Comparison of ENCODE assay signal across 16 cellular contexts in the genomic region with DNA sequence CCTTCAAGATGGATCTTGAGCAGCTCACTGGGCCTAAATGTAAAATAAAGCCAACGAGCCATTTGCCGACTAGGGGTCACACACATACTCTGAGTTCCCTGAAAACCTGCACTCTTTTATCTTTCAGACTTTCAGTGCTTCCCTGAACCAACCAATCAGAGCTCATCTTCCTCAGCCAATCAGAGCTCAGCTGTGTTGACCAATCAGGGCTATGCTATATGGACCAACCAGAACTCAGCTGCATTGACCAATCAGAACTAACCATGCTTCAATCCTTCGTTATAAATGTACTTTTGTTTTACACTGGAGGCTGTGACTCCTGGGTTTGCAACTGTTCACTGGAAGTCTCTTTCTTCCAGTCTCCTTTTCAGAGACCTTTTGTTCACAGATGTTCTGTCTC. TPM values are rescaled to one million over a fixed set of nuclear protein-coding genes. Genes with fewer than 3 reads are reported as not detected.
DNase-seq lines count a peak whose midpoint lies in the region; ATAC-seq, FAIRE-seq and TF ChIP-seq lines count a peak whose summit lies in the region.
"Had no signal": no experiment of that assay in that cellular context is flagged by ENCODE, and none has a peak within 500 bp of the region (broad histone marks: within the 10 kb centered on the region; RNA-seq: fewer than 3 reads in every experiment).

No MANE protein-coding gene starts in this region.

- no peak for ATAC-seq in HepG2
- ATAC-seq in right lobe of liver = no peak
- no peak for ATAC-seq in GM19463 (IDR thresholded peaks at IDR 0.05; ENCODE audit: unreplicated experiment)
- ATAC-seq: stimulated activated naive B cell treated with anti-CD40 and anti-IgM and Interleukin-4, amounts not matched to agents 10 μg/mL and 1 μg/mL and 100 μg/mL, for 72 hours had no signal

- H3K27ac ChIP-seq in HepG2 (ENCODE audit: extremely low read length, insufficient read depth, low read length) (no peak overlapping the region), right lobe of liver (no peak overlapping the region)
- H3K27ac ChIP-seq: BLaER1, HL-60, psoas muscle had no signal

- H3K4me1 ChIP-seq in HepG2 (ENCODE audit: insufficient read depth, low read length) (no peaks in the 10 kb centered on the region), right lobe of liver (no peaks in the 10 kb centered on the region)
- H3K4me1 ChIP-seq: BLaER1, psoas muscle had no signal

- no peak overlapping the region for H3K4me3 ChIP-seq in HepG2 (replicated peaks in 1 of 3; ENCODE audit: insufficient read depth in 1 of 3, low read depth in 2 of 3, low read length in 3 of 3)
- H3K4me3 ChIP-seq in right lobe of liver = no peak overlapping the region
- H3K4me3 ChIP-seq: BLaER1, psoas muscle had no signal

- no peak overlapping the region for H3K9ac ChIP-seq in HepG2 (ENCODE audit: insufficient read depth, low read depth, low read length)
- H3K9ac ChIP-seq: BLaER1 had no signal

- H3K9me3 ChIP-seq in HepG2 (ENCODE audit: low read length) (no peaks in the 10 kb centered on the region), right lobe of liver (no peaks in the 10 kb centered on the region)
- H3K9me3 ChIP-seq: BLaER1, psoas muscle had no signal

- CTCF ChIA-PET in HepG2 (lab: Yijun Ruan, JAX; ENCODE audit: low intra/inter-chr PET ratio, low total read pairs) = no interaction called here

- DNase-seq in HepG2 (ENCODE audit: low spot score) (no peak), right lobe of liver (no peak), NCI-H524 (lab: John Stamatoyannopoulos, UW) (peak; percentile 8 to 50), dermis blood vessel endothelial cell (peak; percentile 34), NCI-H146 treated with DMSO at 0.1 percent for 48 hours (lab: John Stamatoyannopoulos, UW; ENCODE audit: unreplicated experiment) (no peak), frontal cortex (ENCODE audit: low spot score in 2 of 2) (no peak)
- no peak for DNase-seq in T-helper 2 cell treated with Interferon-gamma antibody and Interleukin-4, amounts not matched to agents 5 μg/mL and 100 μg/mL, for 36 hours (ENCODE audit: low spot score)
- DNase-seq: activated CD4-positive, alpha-beta T cell treated with anti-CD3 and anti-CD28 coated beads, Interleukin-2, amount 50 U/mL, for 1 hour; activated naive CD4-positive, alpha-beta T cell treated with anti-CD3 and anti-CD28 coated beads for 36 hours; NCI-H1105 treated with DMSO at 0.1 percent for 48 hours; psoas muscle; stimulated activated naive B cell treated with anti-CD40 and anti-IgM and Interleukin-4, amounts not matched to agents 10 μg/mL and 1 μg/mL and 100 μg/mL, for 72 hours; SW 1271 had no signal

- TF ChIP-seq CTCF in HepG2 (CRISPR knock-in tag; IDR thresholded peaks at IDR 0.05) = no peak
- no peak for TF ChIP-seq CTCF in right lobe of liver (IDR thresholded peaks at IDR 0.05)

- no peaks in the 10 kb centered on the region for H3K36me3 ChIP-seq in HepG2 (replicated peaks in 1 of 2; ENCODE audit: control insufficient read depth in 1 of 2, insufficient read depth in 2 of 2, low read length in 2 of 2)
- H3K36me3 ChIP-seq in right lobe of liver = no peaks in the 10 kb centered on the region
- H3K36me3 ChIP-seq: BLaER1 had no signal

- intact Hi-C loops in HepG2 (cut with micrococcal nuclease; ENCODE audit: unreplicated experiment) (no loop called here), right lobe of liver (cut with DNase I) (no loop called here)

- no TSS peak for BruUV-seq in HepG2 (replicated peaks; lab: Mats Ljungman, UMichigan)

- no peak overlapping the region for H3K4me3 Mint-ChIP-seq in T-helper 2 cell treated with Interferon-gamma antibody and Interleukin-4, amounts not matched to agents 5 μg/mL and 100 μg/mL, for 36 hours
- H3K4me3 Mint-ChIP-seq: activated naive CD4-positive, alpha-beta T cell treated with anti-CD3 and anti-CD28 coated beads for 36 hours; stimulated activated naive B cell treated with anti-CD40 and anti-IgM and Interleukin-4, amounts not matched to agents 10 μg/mL and 1 μg/mL and 100 μg/mL, for 72 hours had no signal

- no peaks in the 10 kb centered on the region for H4K20me1 ChIP-seq in HepG2 (ENCODE audit: insufficient read depth, low read length)

- H3K27me3 Mint-ChIP-seq in T-helper 2 cell treated with Interferon-gamma antibody and Interleukin-4, amounts not matched to agents 5 μg/mL and 100 μg/mL, for 36 hours (ENCODE audit: low read depth) = no peaks in the 10 kb centered on the region
- H3K27me3 Mint-ChIP-seq: stimulated activated naive B cell treated with anti-CD40 and anti-IgM and Interleukin-4, amounts not matched to agents 10 μg/mL and 1 μg/mL and 100 μg/mL, for 72 hours had no signal

- no peak overlapping the region for H2AFZ ChIP-seq in HepG2 (ENCODE audit: low read length)

- TF ChIP-seq RAD21 in HepG2 (CRISPR knock-in tag; IDR thresholded peaks at IDR 0.05) = no peak

- H3K4me1 Mint-ChIP-seq in T-helper 2 cell treated with Interferon-gamma antibody and Interleukin-4, amounts not matched to agents 5 μg/mL and 100 μg/mL, for 36 hours (ENCODE audit: low read depth) = peaks cover 8% of the 10 kb centered on the region

- in situ Hi-C loops in HepG2 (cut with HindIII; ENCODE audit: extremely low pct_ligation_motif_present, low pct_unique_long_range_greater_than_20kb) = no loop called here

- no peaks in the 10 kb centered on the region for H3K27me3 ChIP-seq in HepG2 (ENCODE audit: control insufficient read depth in 1 of 2, insufficient read depth in 2 of 2, low read length in 2 of 2)
- H3K27me3 ChIP-seq in right lobe of liver = no peaks in the 10 kb centered on the region
- H3K27me3 ChIP-seq: BLaER1 had no signal

- no peaks in the 10 kb centered on the region for H3K9me3 Mint-ChIP-seq in T-helper 2 cell treated with Interferon-gamma antibody and Interleukin-4, amounts not matched to agents 5 μg/mL and 100 μg/mL, for 36 hours
- H3K9me3 Mint-ChIP-seq: activated naive CD4-positive, alpha-beta T cell treated with anti-CD3 and anti-CD28 coated beads for 36 hours; stimulated activated naive B cell treated with anti-CD40 and anti-IgM and Interleukin-4, amounts not matched to agents 10 μg/mL and 1 μg/mL and 100 μg/mL, for 72 hours had no signal

- no peaks in the 10 kb centered on the region for H3K36me3 Mint-ChIP-seq in T-helper 2 cell treated with Interferon-gamma antibody and Interleukin-4, amounts not matched to agents 5 μg/mL and 100 μg/mL, for 36 hours (ENCODE audit: low read depth)
- H3K36me3 Mint-ChIP-seq: stimulated activated naive B cell treated with anti-CD40 and anti-IgM and Interleukin-4, amounts not matched to agents 10 μg/mL and 1 μg/mL and 100 μg/mL, for 72 hours had no signal

- no peaks in the 10 kb centered on the region for H3K79me2 ChIP-seq in HepG2 (ENCODE audit: insufficient read depth, low read length)

- 87% methylated on average over 2 of the region's 3 CpGs for WGBS in HepG2 (ENCODE audit: low lambda C conversion rate)
- WGBS in right lobe of liver (ENCODE audit: insufficient coverage, low coverage, low lambda C conversion rate, missing lambda C conversion rate) = 50% methylated on average over 1 of the region's 3 CpGs

- H3K4me2 ChIP-seq in HepG2 (ENCODE audit: low read depth, low read length) = no peak overlapping the region
- H3K4me2 ChIP-seq: BLaER1 had no signal

- no peak for FAIRE-seq in HepG2 (lab: Jason Lieb, UNC)
- no peak for FAIRE-seq in frontal cortex (lab: Jason Lieb, UNC)

- no peak overlapping the region for H3K27ac Mint-ChIP-seq in T-helper 2 cell treated with Interferon-gamma antibody and Interleukin-4, amounts not matched to agents 5 μg/mL and 100 μg/mL, for 36 hours
- H3K27ac Mint-ChIP-seq: activated naive CD4-positive, alpha-beta T cell treated with anti-CD3 and anti-CD28 coated beads for 36 hours; stimulated activated naive B cell treated with anti-CD40 and anti-IgM and Interleukin-4, amounts not matched to agents 10 μg/mL and 1 μg/mL and 100 μg/mL, for 72 hours had no signal

- POLR2A ChIA-PET in HepG2 (lab: Yijun Ruan, JAX) = no interaction called here

- TF ChIP-seq POLR2A in HepG2 (IDR thresholded peaks at IDR 0.05; ENCODE audit: insufficient read depth in 1 of 2, low read depth in 2 of 2, low read length in 2 of 2) = no peak
- no peak for TF ChIP-seq POLR2A in right lobe of liver (IDR thresholded peaks at IDR 0.05)

- no peak for TF ChIP-seq EP300 in HepG2 (IDR thresholded peaks at IDR 0.05; ENCODE audit: low read depth in 2 of 2, low read length in 2 of 2)
- no peak for TF ChIP-seq EP300 in HepG2 (CRISPR knock-in tag; IDR thresholded peaks at IDR 0.05; ENCODE audit: borderline replicate concordance)

RNA-seq across cellular contexts. Expression of gene SLC25A53, which starts 19.3 kb away (rescaled TPM):
- total RNA-seq in HepG2 (2016; rRNA removed; fragmentation: Illumina TruSeq; extraction: Trizol) (4.5 and 4.9 TPM in 2 replicates), right lobe of liver (1 to 10 TPM; 2.2 to 4.1 (median 3.2) TPM), dermis blood vessel endothelial cell (5.3 and 10.7 TPM in 2 replicates), frontal cortex (10.2 TPM)
- total RNA-seq in HepG2 (2016; cell fraction: cytosol; rRNA removed; fragmentation: Illumina TruSeq; extraction: Trizol; ENCODE audit: low read depth) = 3.0 and 4.7 TPM in 2 replicates
- total RNA-seq in HepG2 (2016; cell fraction: insoluble cytoplasmic fraction; rRNA removed; fragmentation: Illumina TruSeq; extraction: Trizol) = 3.5 and 5.2 TPM in 2 replicates
- total RNA-seq in HepG2 (2016; cell fraction: membrane; rRNA removed; fragmentation: Illumina TruSeq; extraction: Trizol) = 3.9 and 4.3 TPM in 2 replicates
- total RNA-seq in HepG2 (2016; cell fraction: nucleus; rRNA removed; fragmentation: Illumina TruSeq; extraction: Trizol) = 3.2 and 3.3 TPM in 2 replicates
- 2.3 and 3.4 TPM in 2 replicates for polyA plus RNA-seq in HepG2 (2011; rRNA removed)
- 1.6 and 2.6 TPM in 2 replicates for polyA plus RNA-seq in HepG2 (2011; cell fraction: cytosol; rRNA removed)
- polyA plus RNA-seq in HepG2 (2011; cell fraction: nucleus; rRNA removed) = 3.4 and 4.3 TPM in 2 replicates
- polyA plus RNA-seq in HepG2 (2012) = 2.5 and 2.7 TPM in 2 replicates
- polyA plus RNA-seq in HepG2 (2016; cell fraction: cytosol; fragmentation: Illumina TruSeq; extraction: Trizol; ENCODE audit: low read depth) = 3.2 and 4.2 TPM in 2 replicates
- 3.0 and 3.1 TPM in 2 replicates for polyA plus RNA-seq in HepG2 (2016; cell fraction: insoluble cytoplasmic fraction; fragmentation: Illumina TruSeq; extraction: Trizol; ENCODE audit: low read depth)
- 3.1 and 4.2 TPM in 2 replicates for polyA plus RNA-seq in HepG2 (2016; cell fraction: membrane; fragmentation: Illumina TruSeq; extraction: Trizol; ENCODE audit: low read depth)
- polyA plus RNA-seq in HepG2 (2016; cell fraction: nucleus; fragmentation: Illumina TruSeq; extraction: Trizol; ENCODE audit: insufficient read depth, low read depth) = 3.1 and 3.5 TPM in 2 replicates
- 1.7 and 2.7 TPM in 2 replicates for polyA minus RNA-seq in HepG2 (2011; rRNA and poly(A)+ RNA removed; ENCODE audit: low replicate concordance)
- polyA minus RNA-seq in HepG2 (2011; cell fraction: cytosol; rRNA and poly(A)+ RNA removed) = 1.6 and 1.8 TPM in 2 replicates
- 3.5 and 5.0 TPM in 2 replicates for polyA minus RNA-seq in HepG2 (2011; cell fraction: nucleus; rRNA and poly(A)+ RNA removed)

RNA-seq across cellular contexts. Expression of gene ZCCHC18, which starts 25.2 kb away (rescaled TPM):
- total RNA-seq in HepG2 (2016; rRNA removed; fragmentation: Illumina TruSeq; extraction: Trizol) = 0.18 TPM in 1 of 2 replicates, not detected in the other
- not detected in 2 replicates for total RNA-seq in HepG2 (2016; cell fraction: cytosol; rRNA removed; fragmentation: Illumina TruSeq; extraction: Trizol; ENCODE audit: low read depth)
- 0.17 TPM in 1 of 2 replicates, not detected in the other for total RNA-seq in HepG2 (2016; cell fraction: insoluble cytoplasmic fraction; rRNA removed; fragmentation: Illumina TruSeq; extraction: Trizol)
- total RNA-seq in HepG2 (2016; cell fraction: membrane; rRNA removed; fragmentation: Illumina TruSeq; extraction: Trizol) = 0.15 TPM in 1 of 2 replicates, not detected in the other
- total RNA-seq in HepG2 (2016; cell fraction: nucleus; rRNA removed; fragmentation: Illumina TruSeq; extraction: Trizol) = 0.37 and 0.47 TPM in 2 replicates
- polyA plus RNA-seq in HepG2 (2011; rRNA removed) = 0.09 and 0.33 TPM in 2 replicates
- polyA plus RNA-seq in HepG2 (2011; cell fraction: cytosol; rRNA removed) = 0.01 and 0.62 TPM in 2 replicates
- 0.26 and 0.95 TPM in 2 replicates for polyA plus RNA-seq in HepG2 (2011; cell fraction: nucleus; rRNA removed)
- 0.28 and 0.37 TPM in 2 replicates for polyA plus RNA-seq in HepG2 (2012)
- not detected in 2 replicates for polyA plus RNA-seq in HepG2 (2016; cell fraction: cytosol; fragmentation: Illumina TruSeq; extraction: Trizol; ENCODE audit: low read depth)
- polyA plus RNA-seq in HepG2 (2016; cell fraction: insoluble cytoplasmic fraction; fragmentation: Illumina TruSeq; extraction: Trizol; ENCODE audit: low read depth) = 0.15 and 0.24 TPM in 2 replicates
- 0.17 and 0.24 TPM in 2 replicates for polyA plus RNA-seq in HepG2 (2016; cell fraction: membrane; fragmentation: Illumina TruSeq; extraction: Trizol; ENCODE audit: low read depth)
- polyA plus RNA-seq in HepG2 (2016; cell fraction: nucleus; fragmentation: Illumina TruSeq; extraction: Trizol; ENCODE audit: insufficient read depth, low read depth) = 1.00 and 1.1 TPM in 2 replicates
- polyA minus RNA-seq in HepG2 (2011; rRNA and poly(A)+ RNA removed; ENCODE audit: low replicate concordance) = not detected in 2 replicates
- polyA minus RNA-seq in HepG2 (2011; cell fraction: cytosol; rRNA and poly(A)+ RNA removed) = not detected in 2 replicates
- 0.26 and 0.62 TPM in 2 replicates for polyA minus RNA-seq in HepG2 (2011; cell fraction: nucleus; rRNA and poly(A)+ RNA removed)
- under 1 TPM in 2 of 6 experiments, not detected in 4; 0.12 to 0.27 TPM for total RNA-seq in right lobe of liver
- 1.1 and 1.4 TPM in 2 replicates for total RNA-seq in dermis blood vessel endothelial cell
- 10.2 TPM for total RNA-seq in frontal cortex

RNA-seq across cellular contexts. Expression of gene FAM199X, which starts 28.8 kb away (rescaled TPM):
- total RNA-seq in HepG2 (2016; rRNA removed; fragmentation: Illumina TruSeq; extraction: Trizol) (18.0 and 26.9 TPM in 2 replicates), right lobe of liver (10 to 100 TPM in 1 of 6 experiments, 1 to 10 TPM in 5; 6.3 to 11.3 (median 7.7) TPM), dermis blood vessel endothelial cell (27.4 and 32.7 TPM in 2 replicates), frontal cortex (80.3 TPM)
- 2.3 and 2.7 TPM in 2 replicates for total RNA-seq in HepG2 (2016; cell fraction: cytosol; rRNA removed; fragmentation: Illumina TruSeq; extraction: Trizol; ENCODE audit: low read depth)
- 18.2 and 27.2 TPM in 2 replicates for total RNA-seq in HepG2 (2016; cell fraction: insoluble cytoplasmic fraction; rRNA removed; fragmentation: Illumina TruSeq; extraction: Trizol)
- 10.9 and 12.9 TPM in 2 replicates for total RNA-seq in HepG2 (2016; cell fraction: membrane; rRNA removed; fragmentation: Illumina TruSeq; extraction: Trizol)
- 13.7 and 15.0 TPM in 2 replicates for total RNA-seq in HepG2 (2016; cell fraction: nucleus; rRNA removed; fragmentation: Illumina TruSeq; extraction: Trizol)
- polyA plus RNA-seq in HepG2 (2011; rRNA removed) = 4.5 and 5.1 TPM in 2 replicates
- 1.9 and 3.2 TPM in 2 replicates for polyA plus RNA-seq in HepG2 (2011; cell fraction: cytosol; rRNA removed)
- polyA plus RNA-seq in HepG2 (2011; cell fraction: nucleus; rRNA removed) = 3.3 and 4.8 TPM in 2 replicates
- polyA plus RNA-seq in HepG2 (2012) = 9.8 and 10.9 TPM in 2 replicates
- polyA plus RNA-seq in HepG2 (2016; cell fraction: cytosol; fragmentation: Illumina TruSeq; extraction: Trizol; ENCODE audit: low read depth) = 1.9 and 2.2 TPM in 2 replicates
- polyA plus RNA-seq in HepG2 (2016; cell fraction: insoluble cytoplasmic fraction; fragmentation: Illumina TruSeq; extraction: Trizol; ENCODE audit: low read depth) = 20.7 and 22.1 TPM in 2 replicates
- 6.0 and 7.3 TPM in 2 replicates for polyA plus RNA-seq in HepG2 (2016; cell fraction: membrane; fragmentation: Illumina TruSeq; extraction: Trizol; ENCODE audit: low read depth)
- polyA plus RNA-seq in HepG2 (2016; cell fraction: nucleus; fragmentation: Illumina TruSeq; extraction: Trizol; ENCODE audit: insufficient read depth, low read depth) = 16.9 and 17.1 TPM in 2 replicates
- 5.1 and 8.4 TPM in 2 replicates for polyA minus RNA-seq in HepG2 (2011; rRNA and poly(A)+ RNA removed; ENCODE audit: low replicate concordance)
- 6.7 and 6.9 TPM in 2 replicates for polyA minus RNA-seq in HepG2 (2011; cell fraction: cytosol; rRNA and poly(A)+ RNA removed)
- 9.5 and 10.2 TPM in 2 replicates for polyA minus RNA-seq in HepG2 (2011; cell fraction: nucleus; rRNA and poly(A)+ RNA removed)

Comparison
In these comparisons a context has a peak if more than half of its experiments do, and no peak if none do; other contexts are left out.
1. DNase-seq: peak in NCI-H524 (2 of 2) and dermis blood vessel endothelial cell (single experiment); none in HepG2 (single experiment), right lobe of liver (0 of 3), NCI-H146 treated with DMSO at 0.1 percent for 48 hours (single experiment), T-helper 2 cell treated with Interferon-gamma antibody and Interleukin-4, amounts not matched to agents 5 μg/mL and 100 μg/mL, for 36 hours (single experiment) and frontal cortex (0 of 2).